8 cellular contexts compared by ENCODE assay signal in genomic region chr10:91162050-91162494, GRCh38. TPM values are rescaled to one million over a fixed set of nuclear protein-coding genes. Genes with fewer than 3 reads are reported as not detected.
DNase-seq lines count a peak whose midpoint lies in the region; ATAC-seq and TF ChIP-seq lines count a peak whose summit lies in the region.

No MANE protein-coding gene starts in this region.

- peak overlapping the region; percentile 72 for H3K9ac ChIP-seq in NT2/D1 (ENCODE audit: insufficient read length, low read depth)

- H3K27me3 ChIP-seq in NT2/D1 (ENCODE audit: insufficient read depth, insufficient read length) (peaks cover 53% of the 10 kb centered on the region), lower lobe of right lung (ENCODE audit: low read depth) (no peaks in the 10 kb centered on the region)

- no peaks in the 10 kb centered on the region for H3K4me1 ChIP-seq in NT2/D1 (ENCODE audit: insufficient read depth, insufficient read length)
- H3K4me1 ChIP-seq in lower lobe of right lung: peaks cover 7% of the 10 kb centered on the region

- no peak for DNase-seq in GM12864 (ENCODE audit: low read depth)
- no peak for DNase-seq in NT2/D1 (ENCODE audit: low read depth, low spot score)
- peak in 1 of 2 donors; percentile 26 for DNase-seq in cardiac fibroblast (ENCODE audit: low read depth in 2 of 2)
- DNase-seq in lower lobe of right lung: no peak
- no peak for DNase-seq in SHP77 treated with DMSO at 0.1 percent for 48 hours (lab: John Stamatoyannopoulos, UW)
- DNase-seq in DMS 273 treated with DMSO at 0.1 percent for 48 hours (lab: John Stamatoyannopoulos, UW): no peak
- DNase-seq in NCI-H345 treated with DMSO at 0.1 percent for 48 hours (lab: John Stamatoyannopoulos, UW; ENCODE audit: unreplicated experiment): no peak

- TF ChIP-seq CTCF in GM12864 (IDR thresholded peaks at IDR 0.05; ENCODE audit: low read depth, low read length, missing control alignments) (no peak), cardiac fibroblast (IDR thresholded peaks at IDR 0.05; ENCODE audit: low read depth, low read length) (no peak), lower lobe of right lung (IDR thresholded peaks at IDR 0.05) (no peak)

- no peaks in the 10 kb centered on the region for H3K36me3 ChIP-seq in NT2/D1 (ENCODE audit: insufficient read depth, insufficient read length, low read length)
- no peaks in the 10 kb centered on the region for H3K36me3 ChIP-seq in lower lobe of right lung

- H3K27ac ChIP-seq in lower lobe of right lung (peak overlapping the region; percentile 88), temporal lobe (ENCODE audit: low read depth, low read length) (peak overlapping the region; percentile 97)

- peak in 1 of 2 donors; percentile 5 for ATAC-seq in lower lobe of right lung

- H3K4me3 ChIP-seq in GM12864 (ENCODE audit: low read depth, low read length) (peak overlapping the region; percentile 87), NT2/D1 (ENCODE audit: insufficient read length, low read depth) (peak overlapping the region; percentile 53), cardiac fibroblast (replicated peaks in 1 of 2; ENCODE audit: low read depth in 2 of 2, low read length in 2 of 2) (peak overlapping the region; percentile 52 to 70), lower lobe of right lung (peak overlapping the region; percentile 81)

- intact Hi-C loops in lower lobe of right lung (cut with DNase I): no loop called here

- H3K9me3 ChIP-seq in NT2/D1 (ENCODE audit: insufficient read depth, low read length) (no peaks in the 10 kb centered on the region), lower lobe of right lung (no peaks in the 10 kb centered on the region)

RNA-seq across cellular contexts. Expression of gene PCGF5, which starts 58.4 kb away (rescaled TPM):
- total RNA-seq in lower lobe of right lung: 47.6 TPM
- 17.7 TPM for total RNA-seq in temporal lobe
